In the genomic region with DNA sequence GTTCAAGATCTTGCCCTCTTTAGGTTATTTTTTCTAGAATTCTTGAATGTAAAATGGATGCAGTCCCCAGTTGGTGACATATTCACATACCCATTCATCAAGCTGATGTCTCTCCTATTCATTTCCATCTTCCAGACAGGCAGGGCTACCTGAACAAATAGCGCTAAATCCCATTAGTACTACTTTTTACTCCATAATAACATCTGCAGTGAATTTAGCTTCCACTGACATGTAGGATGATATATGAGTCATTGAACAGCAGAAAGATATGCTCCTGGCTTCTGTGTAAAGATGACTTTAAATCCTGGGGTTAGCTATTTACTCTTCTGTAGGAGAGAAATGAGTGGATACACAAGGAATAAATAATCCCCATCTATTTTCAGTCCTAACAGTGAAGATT, we compare ENCODE assay signal across 39 cellular contexts.
DNase-seq lines count a peak whose midpoint lies in the region; ATAC-seq, FAIRE-seq and TF ChIP-seq lines count a peak whose summit lies in the region.
"Had no signal": no experiment of that assay in that cellular context is flagged by ENCODE, and none has a peak within 500 bp of the region (broad histone marks: within the 10 kb centered on the region; RNA-seq: fewer than 3 reads in every experiment).

No MANE protein-coding gene starts in this region.

- no peaks in the 10 kb centered on the region for H3K9me3 ChIP-seq in astrocyte (ENCODE audit: insufficient read depth, low read depth, low read length)
- H3K9me3 ChIP-seq: BLaER1, pancreas had no signal

- H3K36me3 Mint-ChIP-seq in astrocyte (ENCODE audit: low read depth, unreplicated experiment) = no peaks in the 10 kb centered on the region
- no peaks in the 10 kb centered on the region for H3K36me3 Mint-ChIP-seq in activated T-cell treated with anti-CD3 and anti-CD28 coated beads, Interleukin-2, amount 50 U/mL, for 4 hours (ENCODE audit: insufficient read depth)
- H3K36me3 Mint-ChIP-seq: activated naive CD4-positive, alpha-beta T cell treated with anti-CD3 and anti-CD28 coated beads, Interleukin-2, amount 50 U/mL, for 24 hours; immature natural killer cell; neural progenitor cell; stimulated activated memory B cell treated with anti-CD40 and anti-IgM and Interleukin-4, amounts not matched to agents 10 μg/mL and 1 μg/mL and 100 μg/mL, for 72 hours had no signal

- H3K4me3 ChIP-seq in astrocyte (ENCODE audit: insufficient read depth, low read depth, low read length) = no peak overlapping the region
- H3K4me3 ChIP-seq: BLaER1, cardiac muscle cell, coronary artery, left lung, neural progenitor cell, pancreas had no signal

- ATAC-seq in activated T-cell treated with anti-CD3 and anti-CD28 coated beads, Interleukin-2, amount 50 U/mL, for 4 hours = no peak
- ATAC-seq: HCT116; HepG2; left lung; pancreas; stimulated activated memory B cell treated with anti-CD40 and anti-IgM and Interleukin-4, amounts not matched to agents 10 μg/mL and 1 μg/mL and 100 μg/mL, for 72 hours had no signal

- H3K4me1 Mint-ChIP-seq in astrocyte (ENCODE audit: low read depth, unreplicated experiment) = peaks cover 5% of the 10 kb centered on the region
- H3K4me1 Mint-ChIP-seq in activated T-cell treated with anti-CD3 and anti-CD28 coated beads, Interleukin-2, amount 50 U/mL, for 4 hours (ENCODE audit: low read depth) = no peaks in the 10 kb centered on the region
- H3K4me1 Mint-ChIP-seq: activated naive CD4-positive, alpha-beta T cell treated with anti-CD3 and anti-CD28 coated beads, Interleukin-2, amount 50 U/mL, for 24 hours; immature natural killer cell; stimulated activated memory B cell treated with anti-CD40 and anti-IgM and Interleukin-4, amounts not matched to agents 10 μg/mL and 1 μg/mL and 100 μg/mL, for 72 hours had no signal

- H3K27me3 Mint-ChIP-seq in astrocyte (ENCODE audit: low read depth, unreplicated experiment) = no peaks in the 10 kb centered on the region
- H3K27me3 Mint-ChIP-seq in activated T-cell treated with anti-CD3 and anti-CD28 coated beads, Interleukin-2, amount 50 U/mL, for 4 hours (ENCODE audit: low read depth) = no peaks in the 10 kb centered on the region
- H3K27me3 Mint-ChIP-seq: stimulated activated memory B cell treated with anti-CD40 and anti-IgM and Interleukin-4, amounts not matched to agents 10 μg/mL and 1 μg/mL and 100 μg/mL, for 72 hours had no signal

- H3K9me3 Mint-ChIP-seq in astrocyte (ENCODE audit: unreplicated experiment) = no peaks in the 10 kb centered on the region
- no peaks in the 10 kb centered on the region for H3K9me3 Mint-ChIP-seq in activated T-cell treated with anti-CD3 and anti-CD28 coated beads, Interleukin-2, amount 50 U/mL, for 4 hours
- H3K9me3 Mint-ChIP-seq: activated naive CD4-positive, alpha-beta T cell treated with anti-CD3 and anti-CD28 coated beads, Interleukin-2, amount 50 U/mL, for 24 hours; neural progenitor cell; stimulated activated memory B cell treated with anti-CD40 and anti-IgM and Interleukin-4, amounts not matched to agents 10 μg/mL and 1 μg/mL and 100 μg/mL, for 72 hours had no signal

- DNase-seq in EH (ENCODE audit: low read depth) = peak; percentile 42
- DNase-seq in NCI-H146 (lab: John Stamatoyannopoulos, UW) = peak; percentile 14
- DNase-seq in astrocyte (ENCODE audit: low read depth) = peak; percentile 32
- DNase-seq in fibroblast of the conjunctiva (ENCODE audit: low read depth) = peak; percentile 6
- DNase-seq in activated T-cell treated with anti-CD3 and anti-CD28 coated beads, Interleukin-2, amount 50 U/mL, for 4 hours = no peak
- no peak for DNase-seq in activated CD4-positive, alpha-beta T cell treated with anti-CD3 and anti-CD28 coated beads, Interleukin-2, amount 50 U/mL, for 48 hours
- DNase-seq in ureter (ENCODE audit: low spot score) = no peak
- no peak for DNase-seq in AG08396 (ENCODE audit: low spot score)
- DNase-seq: ACHN; activated CD4-positive, alpha-beta T cell treated with anti-CD3 and anti-CD28 coated beads for 48 hours; activated CD8-positive, alpha-beta memory T cell treated with anti-CD3 and anti-CD28 coated beads for 24 hours; activated T-cell treated with anti-CD3 and anti-CD28 coated beads for 4 hours; amygdala; effector memory CD4-positive, alpha-beta T cell; erythroblast; hypothalamus; immature natural killer cell; Karpas-422; left lung; mesenchymal stem cell; MV-4-11; NCI-H1694; NCI-H2171; NCI-H526 treated with DMSO at 0.1 percent for 48 hours; pancreas; SIG-M5; T1000; trophoblast cell had no signal

- H3K4me1 ChIP-seq in astrocyte (ENCODE audit: insufficient read depth, low read length) = peaks cover 4% of the 10 kb centered on the region
- H3K4me1 ChIP-seq: left lung, neural progenitor cell, pancreas had no signal

- no peak overlapping the region for H3K4me3 Mint-ChIP-seq in astrocyte (ENCODE audit: unreplicated experiment)
- H3K4me3 Mint-ChIP-seq in activated T-cell treated with anti-CD3 and anti-CD28 coated beads, Interleukin-2, amount 50 U/mL, for 4 hours = no peak overlapping the region
- H3K4me3 Mint-ChIP-seq: activated naive CD4-positive, alpha-beta T cell treated with anti-CD3 and anti-CD28 coated beads, Interleukin-2, amount 50 U/mL, for 24 hours; immature natural killer cell; neural progenitor cell; stimulated activated memory B cell treated with anti-CD40 and anti-IgM and Interleukin-4, amounts not matched to agents 10 μg/mL and 1 μg/mL and 100 μg/mL, for 72 hours had no signal

- FAIRE-seq in astrocyte (lab: Jason Lieb, UNC) = no peak
- FAIRE-seq: GM12892, HepG2, pancreas, RCC 7860 had no signal

- H3K27ac Mint-ChIP-seq in astrocyte (ENCODE audit: unreplicated experiment) = no peak overlapping the region
- H3K27ac Mint-ChIP-seq: activated naive CD4-positive, alpha-beta T cell treated with anti-CD3 and anti-CD28 coated beads, Interleukin-2, amount 50 U/mL, for 24 hours; immature natural killer cell; neural progenitor cell; stimulated activated memory B cell treated with anti-CD40 and anti-IgM and Interleukin-4, amounts not matched to agents 10 μg/mL and 1 μg/mL and 100 μg/mL, for 72 hours had no signal

- no peak for TF ChIP-seq CTCF in astrocyte (IDR thresholded peaks at IDR 0.05; ENCODE audit: insufficient read depth, low read depth, low read length)

- no peaks in the 10 kb centered on the region for H3K79me2 ChIP-seq in astrocyte (ENCODE audit: insufficient read depth, low read length)

- H3K36me3 ChIP-seq in astrocyte (ENCODE audit: insufficient read depth, low read length) = no peaks in the 10 kb centered on the region
- H3K36me3 ChIP-seq: BLaER1, cardiac muscle cell, left lung, neural progenitor cell, pancreas had no signal

- no peaks in the 10 kb centered on the region for H4K20me1 ChIP-seq in astrocyte (ENCODE audit: insufficient read depth, low read length)
- H4K20me1 ChIP-seq: BLaER1 had no signal

- H3K27ac ChIP-seq in astrocyte (ENCODE audit: low read depth, low read length) = no peak overlapping the region
- H3K27ac ChIP-seq: BLaER1, cardiac muscle cell, coronary artery, left lung, neural progenitor cell, pancreas, VCaP had no signal

- no peaks in the 10 kb centered on the region for H3K27me3 ChIP-seq in astrocyte (ENCODE audit: insufficient read depth, low read length)
- H3K27me3 ChIP-seq: BLaER1, cardiac muscle cell, left lung, neural progenitor cell, pancreas had no signal

- no peak overlapping the region for H3K9ac ChIP-seq in astrocyte (ENCODE audit: low read length)
- H3K9ac ChIP-seq: BLaER1, neural progenitor cell had no signal

- no peak overlapping the region for H3K4me2 ChIP-seq in astrocyte (ENCODE audit: low read length)
- H3K4me2 ChIP-seq: BLaER1, neural progenitor cell had no signal

- H2AFZ ChIP-seq in astrocyte (ENCODE audit: low read depth, low read length) = no peak overlapping the region
- H2AFZ ChIP-seq: neural progenitor cell had no signal

Comparison
In these comparisons a context has a peak if more than half of its experiments do, and no peak if none do; other contexts are left out.
1. DNase-seq: peak in EH (single experiment), NCI-H146 (single experiment), astrocyte (single experiment) and fibroblast of the conjunctiva (single experiment); none in activated T-cell treated with anti-CD3 and anti-CD28 coated beads, Interleukin-2, amount 50 U/mL, for 4 hours (single experiment), activated CD4-positive, alpha-beta T cell treated with anti-CD3 and anti-CD28 coated beads, Interleukin-2, amount 50 U/mL, for 48 hours (0 of 2), ureter (single experiment) and AG08396 (single experiment).